In the genomic region with DNA sequence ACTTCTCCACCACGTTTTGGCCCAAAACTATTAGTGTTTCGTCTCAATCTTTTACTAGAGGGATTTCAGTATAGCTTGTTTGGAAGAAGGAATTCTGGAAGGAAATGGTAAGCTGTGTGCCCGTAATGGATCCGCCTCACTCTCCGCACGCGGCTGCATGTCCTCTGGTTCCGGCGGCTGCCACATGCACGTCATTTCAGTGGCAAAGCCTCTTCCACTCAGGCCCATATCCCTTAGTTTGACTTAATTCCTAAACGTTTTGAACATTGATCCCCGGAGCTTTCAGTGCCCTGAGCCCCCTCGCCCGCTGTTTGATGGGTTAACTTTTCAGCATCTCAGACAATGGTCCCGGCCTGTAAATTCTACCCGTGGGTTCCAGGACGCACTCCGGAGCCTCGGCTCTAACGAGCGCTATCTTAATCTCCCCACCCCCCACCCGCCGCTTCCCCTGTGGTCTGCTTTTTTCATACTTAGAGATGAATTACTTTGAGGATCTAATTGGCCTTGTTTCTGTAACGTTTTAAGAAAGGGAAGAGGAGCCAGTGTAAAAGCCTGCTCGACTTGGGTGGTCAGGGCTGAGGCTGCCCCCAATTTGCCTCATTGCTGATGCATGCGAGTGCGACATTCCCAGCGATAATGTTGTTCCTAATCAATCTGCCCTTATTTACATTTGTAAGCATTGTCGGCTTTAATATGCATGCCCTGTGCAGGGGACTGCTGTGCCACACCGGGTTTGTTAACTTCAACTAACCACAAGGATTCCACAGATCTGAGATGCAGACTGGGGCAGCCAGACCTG, we compare ENCODE assay signal across 8 cellular contexts. TPM values are rescaled to one million over a fixed set of nuclear protein-coding genes. Genes with fewer than 3 reads are reported as not detected.
DNase-seq lines count a peak whose midpoint lies in the region.

No MANE protein-coding gene starts in this region.

- DNase-seq in NCI-H82 (lab: John Stamatoyannopoulos, UW) (peak; percentile 70), NCI-H82 treated with DMSO at 0.1 percent for 48 hours (lab: John Stamatoyannopoulos, UW; ENCODE audit: unreplicated experiment) (no peak), SJSA1 (ENCODE audit: low read depth in 1 of 2, low spot score in 2 of 2) (peak; percentile 94 to 97), fibroblast of gingiva (ENCODE audit: low read depth) (peak; percentile 46), retina (peak; percentile 84), NOMO-1 treated with DMSO at 0.1 percent for 48 hours (lab: John Stamatoyannopoulos, UW; ENCODE audit: unreplicated experiment) (no peak), KBM-7 (no peak), NCI-H2029 (lab: John Stamatoyannopoulos, UW) (no peak)

- no peaks in the 10 kb centered on the region for H3K9me3 ChIP-seq in SJSA1 (replicated peaks)

- H3K4me1 ChIP-seq in SJSA1 (replicated peaks): peaks cover 31% of the 10 kb centered on the region

- peak overlapping the region; percentile 76 for H3K4me3 ChIP-seq in SJSA1

- in situ Hi-C loops in KBM-7 (cut with MboI; ENCODE audit: low pct_unique_long_range_greater_than_20kb, low sequenced_read_pairs): no loop called here

- peaks cover 62% of the 10 kb centered on the region for H3K36me3 ChIP-seq in SJSA1

- peak overlapping the region; percentile 92 for H3K27ac ChIP-seq in SJSA1

- H3K27me3 ChIP-seq in SJSA1 (replicated peaks): no peaks in the 10 kb centered on the region

RNA-seq across cellular contexts. Expression of a gene that starts 4.6 kb away (rescaled TPM):
- 49.3 and 56.4 TPM in 2 replicates for total RNA-seq in SJSA1 (2014; rRNA removed; shearing (Covaris generic))

Comparison
In these comparisons a context has a peak if more than half of its experiments do, and no peak if none do; other contexts are left out.
1. DNase-seq: peak in NCI-H82 (single experiment), SJSA1 (2 of 2), fibroblast of gingiva (single experiment) and retina (single experiment); none in NCI-H82 treated with DMSO at 0.1 percent for 48 hours (single experiment), NOMO-1 treated with DMSO at 0.1 percent for 48 hours (single experiment), KBM-7 (single experiment) and NCI-H2029 (single experiment).